Comparison of ENCODE assay signal across 3 cellular contexts in the genomic region with DNA sequence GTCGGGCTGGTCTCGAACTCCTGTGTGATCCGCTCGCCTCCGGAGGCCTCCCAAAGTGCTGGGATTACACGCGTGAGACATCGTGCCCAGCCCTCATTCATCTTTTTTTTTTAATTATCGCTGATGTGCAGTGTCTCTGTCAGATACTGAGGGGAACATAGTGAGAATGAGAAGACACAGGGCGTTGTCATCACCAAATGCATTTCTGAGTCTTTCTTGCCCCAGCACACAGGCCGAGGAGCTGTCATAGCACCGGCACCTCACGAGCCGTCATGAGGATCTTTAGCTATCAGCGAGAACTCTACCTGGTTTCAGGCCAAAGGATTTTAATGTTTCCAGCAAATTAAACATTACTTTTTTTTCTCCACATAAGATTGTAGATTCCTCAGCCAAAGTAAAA.
"Had no signal": no experiment of that assay in that cellular context is flagged by ENCODE, and none has a peak within 500 bp of the region (broad histone marks: within the 10 kb centered on the region; RNA-seq: fewer than 3 reads in every experiment).

No MANE protein-coding gene starts in this region.

- H3K4me3 ChIP-seq: GM12878 had no signal

- ATAC-seq: GM12878 had no signal

- DNase-seq: GDM1, GF-D8 had no signal
